Comparison of ENCODE assay signal across 16 cellular contexts in genomic region chr16:11762431-11762830, GRCh38. TPM values are rescaled to one million over a fixed set of nuclear protein-coding genes. Genes with fewer than 3 reads are reported as not detected.
DNase-seq lines count a peak whose midpoint lies in the region; ATAC-seq and TF ChIP-seq lines count a peak whose summit lies in the region.
"Had no signal": no experiment of that assay in that cellular context is flagged by ENCODE, and none has a peak within 500 bp of the region (broad histone marks: within the 10 kb centered on the region; RNA-seq: fewer than 3 reads in every experiment).

No MANE protein-coding gene starts in this region.

- H3K36me3 ChIP-seq in breast epithelium = peaks cover 4% of the 10 kb centered on the region
- peaks cover 92% of the 10 kb centered on the region for H3K36me3 ChIP-seq in OCI-LY7 (ENCODE audit: insufficient read depth, low read length)

- DNase-seq in MCF 10A (ENCODE audit: unreplicated experiment) (peak; percentile 34), breast epithelium (ENCODE audit: low spot score in 2 of 2) (no peak), T-helper 17 cell (no peak), epithelial cell of esophagus (ENCODE audit: low read depth) (peak; percentile 30), NCI-H146 treated with DMSO at 0.1 percent for 48 hours (lab: John Stamatoyannopoulos, UW; ENCODE audit: unreplicated experiment) (no peak), OCI-LY7 (ENCODE audit: low spot score) (no peak)
- DNase-seq: BE2C; CD4-positive, alpha-beta memory T cell; DMS79; GOT3 had no signal

- H3K27ac Mint-ChIP-seq in MCF 10A (ENCODE audit: low read depth, unreplicated experiment) = peak overlapping the region; percentile 57
- H3K27ac Mint-ChIP-seq in T-helper 17 cell = peak overlapping the region; percentile 51

- no peaks in the 10 kb centered on the region for H3K27me3 ChIP-seq in breast epithelium
- H3K27me3 ChIP-seq: BE2C had no signal

- BruUV-seq in MCF 10A (replicated peaks; lab: Mats Ljungman, UMichigan) = no TSS peak
- BruUV-seq in OCI-LY7 (replicated peaks; lab: Mats Ljungman, UMichigan) = no TSS peak

- H3K36me3 Mint-ChIP-seq in MCF 10A (ENCODE audit: insufficient read depth, unreplicated experiment) (peaks cover 91% of the 10 kb centered on the region), T-helper 17 cell (ENCODE audit: low read depth) (peaks cover 9% of the 10 kb centered on the region)

- intact Hi-C loops in MCF 10A (cut with micrococcal nuclease) (no loop called here), breast epithelium (cut with DNase I; ENCODE audit: low total_unique reads) (no loop called here), OCI-LY7 (cut with micrococcal nuclease; ENCODE audit: unreplicated experiment) (no loop called here)

- H3K27me3 Mint-ChIP-seq in MCF 10A (ENCODE audit: insufficient read depth, unreplicated experiment) (no peaks in the 10 kb centered on the region), T-helper 17 cell (no peaks in the 10 kb centered on the region)
- H3K27me3 Mint-ChIP-seq: CD4-positive, alpha-beta memory T cell had no signal

- POLR2A ChIA-PET in MCF 10A (lab: Yijun Ruan, JAX) = interaction anchor here (1.0 to 2.2 kb wide), 6 partner anchors 9 to 89 kb away, joined by 3 to 11 read pairs (median 6); partner anchors contain the start of genes RSL1D1, TXNDC11 and ZC3H7A
- POLR2A ChIA-PET in OCI-LY7 (lab: Charles Lee) = no interaction called here

- H3K9me3 Mint-ChIP-seq in MCF 10A (ENCODE audit: unreplicated experiment) = no peaks in the 10 kb centered on the region
- H3K9me3 Mint-ChIP-seq: CD4-positive, alpha-beta memory T cell had no signal

- H3K27ac ChIP-seq in breast epithelium = peak overlapping the region in 1 of 2 donors; percentile 38
- H3K27ac ChIP-seq in OCI-LY7 (ENCODE audit: low read depth, low read length, poor library complexity, severe bottlenecking) = no peak overlapping the region
- H3K27ac ChIP-seq: C4-2B, HL-60, KMS-11 had no signal

- TF ChIP-seq CTCF in MCF 10A (IDR thresholded peaks at IDR 0.05; ENCODE audit: unreplicated experiment) (no peak), breast epithelium (IDR thresholded peaks at IDR 0.05) (no peak), epithelial cell of esophagus (IDR thresholded peaks at IDR 0.05; ENCODE audit: insufficient read depth, low read depth, low read length, missing control alignments) (no peak), OCI-LY7 (conservative IDR thresholded peaks at IDR 0.05; ENCODE audit: low read length) (no peak)

- H3K4me1 Mint-ChIP-seq in MCF 10A (ENCODE audit: insufficient read depth, unreplicated experiment) (no peaks in the 10 kb centered on the region), T-helper 17 cell (peaks cover 2% of the 10 kb centered on the region)
- H3K4me1 Mint-ChIP-seq: CD4-positive, alpha-beta memory T cell had no signal

- no peak overlapping the region for H3K4me2 ChIP-seq in OCI-LY7 (ENCODE audit: low read length)
- H3K4me2 ChIP-seq: KMS-11 had no signal

- no peaks in the 10 kb centered on the region for H3K79me2 ChIP-seq in OCI-LY7 (ENCODE audit: insufficient read depth, low read depth, low read length)

- CTCF ChIA-PET in MCF 10A (lab: Yijun Ruan, JAX) (no interaction called here), OCI-LY7 (lab: Charles Lee; ENCODE audit: unreplicated experiment) (no interaction called here)

- H3K9me3 ChIP-seq in breast epithelium (no peaks in the 10 kb centered on the region), T-helper 17 cell (ENCODE audit: control insufficient read depth, low read length, poor library complexity, severe bottlenecking) (no peaks in the 10 kb centered on the region), OCI-LY7 (ENCODE audit: low read length) (no peaks in the 10 kb centered on the region)
- H3K9me3 ChIP-seq: BE2C, HAP-1 had no signal

- no peak for TF ChIP-seq POLR2A in breast epithelium (IDR thresholded peaks at IDR 0.05)

- H2AFZ ChIP-seq in OCI-LY7 (ENCODE audit: low read length) = no peak overlapping the region

- no peaks in the 10 kb centered on the region for H4K20me1 ChIP-seq in OCI-LY7 (ENCODE audit: insufficient read depth, low read length)

- peaks cover 0 to 6% of the 10 kb centered on the region in 2 donors for H3K4me1 ChIP-seq in breast epithelium
- peaks cover 4% of the 10 kb centered on the region for H3K4me1 ChIP-seq in OCI-LY7 (ENCODE audit: insufficient read depth, low read length, poor library complexity, severe bottlenecking)
- H3K4me1 ChIP-seq: BE2C, HAP-1 had no signal

- H3K4me3 Mint-ChIP-seq in MCF 10A (ENCODE audit: unreplicated experiment) (no peak overlapping the region), T-helper 17 cell (no peak overlapping the region)
- H3K4me3 Mint-ChIP-seq: CD4-positive, alpha-beta memory T cell had no signal

- ATAC-seq in T-helper 17 cell = no peak
- no peak for ATAC-seq in HG03095 (IDR thresholded peaks at IDR 0.05; ENCODE audit: unreplicated experiment)
- ATAC-seq: GM12878 had no signal

- H3K4me3 ChIP-seq in breast epithelium (no peak overlapping the region), epithelial cell of esophagus (ENCODE audit: low read length) (no peak overlapping the region), OCI-LY7 (ENCODE audit: low read depth, low read length, poor library complexity, severe bottlenecking) (no peak overlapping the region)
- H3K4me3 ChIP-seq: GM12878, HAP-1 had no signal

- no peaks in the 10 kb centered on the region for H3K9me2 ChIP-seq in OCI-LY7 (ENCODE audit: insufficient read depth, low read length)

RNA-seq across cellular contexts. Expression of gene TXNDC11, which starts 19.8 kb away (rescaled TPM):
- total RNA-seq in MCF 10A (2022) (38.2 and 43.7 TPM in 2 replicates), breast epithelium (10 to 100 TPM; 38.6 to 53.7 (median 47.9) TPM), T-helper 17 cell (100 to 1,000 TPM in 1 of 2 donors, 10 to 100 TPM in 1; 87.5 to 103 TPM), OCI-LY7 (2022) (88.6 and 96.7 TPM in 2 replicates)
- total RNA-seq in OCI-LY7 (2014; rRNA removed; shearing (Covaris generic)) = 79.8 and 96.0 TPM in 2 replicates

RNA-seq across cellular contexts. Expression of gene ZC3H7A, which starts 34.6 kb away (rescaled TPM):
- total RNA-seq in MCF 10A (2022) (66.9 and 74.1 TPM in 2 replicates), breast epithelium (10 to 100 TPM; 58.4 to 70.7 (median 67.5) TPM), T-helper 17 cell (100 to 1,000 TPM; 111 to 117 TPM), OCI-LY7 (2022) (68.6 and 89.0 TPM in 2 replicates)
- 28.6 and 32.1 TPM in 2 replicates for total RNA-seq in OCI-LY7 (2014; rRNA removed; shearing (Covaris generic))

Comparison
In these comparisons a context has a peak if more than half of its experiments do, and no peak if none do; other contexts are left out.
1. DNase-seq: peak in MCF 10A (single experiment) and epithelial cell of esophagus (single experiment); none in breast epithelium (0 of 2), T-helper 17 cell (0 of 3), NCI-H146 treated with DMSO at 0.1 percent for 48 hours (single experiment) and OCI-LY7 (single experiment).